In the genomic region with DNA sequence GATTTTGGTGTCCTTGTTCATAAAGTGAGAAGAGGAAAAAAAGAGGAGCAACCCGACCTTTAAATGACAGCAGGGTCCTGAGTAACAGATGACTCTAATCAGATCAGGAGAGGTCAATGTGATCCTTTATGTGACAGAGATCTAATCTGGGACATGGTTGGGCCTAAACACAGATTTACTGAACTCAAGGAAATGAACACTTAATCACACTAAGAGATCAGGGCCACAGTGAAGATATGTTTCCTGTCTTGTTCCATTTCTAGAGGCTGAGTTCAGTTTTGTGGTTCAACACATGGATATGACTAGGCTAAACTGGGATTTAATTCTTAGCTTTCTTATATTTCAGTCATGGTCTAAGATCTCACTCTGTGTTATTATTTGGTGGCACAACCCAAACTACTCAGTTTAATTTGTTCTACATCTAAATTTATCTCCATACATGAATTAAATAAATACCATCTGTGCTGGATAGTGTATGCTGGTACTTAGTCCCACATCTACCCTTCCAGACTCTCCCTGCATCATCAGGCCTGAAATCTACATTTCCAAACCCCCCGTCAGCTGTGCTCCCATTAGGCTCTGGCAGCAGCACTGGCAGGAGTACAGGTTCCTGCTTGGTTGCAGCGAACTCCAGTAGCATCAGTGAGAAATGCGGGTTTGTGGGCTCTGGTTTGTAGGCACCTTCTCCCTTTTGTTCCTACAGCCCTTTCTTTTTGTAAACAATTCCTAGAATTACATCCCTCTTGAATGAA, we compare ENCODE assay signal across 1 cellular context.
TF ChIP-seq lines count a peak whose summit lies in the region.

No MANE protein-coding gene starts in this region.

TF ChIP-seq in WTC11, 78 proteins besides CTCF, POLR2A, EP300 and RAD21 (continued from another document):
- TF ChIP-seq, protein P1, sequence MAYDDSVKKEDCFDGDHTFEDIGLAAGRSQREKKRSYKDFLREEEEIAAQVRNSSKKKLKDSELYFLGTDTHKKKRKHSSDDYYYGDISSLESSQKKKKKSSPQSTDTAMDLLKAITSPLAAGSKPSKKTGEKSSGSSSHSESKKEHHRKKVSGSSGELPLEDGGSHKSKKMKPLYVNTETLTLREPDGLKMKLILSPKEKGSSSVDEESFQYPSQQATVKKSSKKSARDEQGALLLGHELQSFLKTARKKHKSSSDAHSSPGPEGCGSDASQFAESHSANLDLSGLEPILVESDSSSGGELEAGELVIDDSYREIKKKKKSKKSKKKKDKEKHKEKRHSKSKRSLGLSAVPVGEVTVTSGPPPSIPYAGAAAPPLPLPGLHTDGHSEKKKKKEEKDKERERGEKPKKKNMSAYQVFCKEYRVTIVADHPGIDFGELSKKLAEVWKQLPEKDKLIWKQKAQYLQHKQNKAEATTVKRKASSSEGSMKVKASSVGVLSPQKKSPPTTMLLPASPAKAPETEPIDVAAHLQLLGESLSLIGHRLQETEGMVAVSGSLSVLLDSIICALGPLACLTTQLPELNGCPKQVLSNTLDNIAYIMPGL (CRISPR knock-in tag; IDR thresholded peaks at IDR 0.05), result no peak
- TF ChIP-seq, protein P2, sequence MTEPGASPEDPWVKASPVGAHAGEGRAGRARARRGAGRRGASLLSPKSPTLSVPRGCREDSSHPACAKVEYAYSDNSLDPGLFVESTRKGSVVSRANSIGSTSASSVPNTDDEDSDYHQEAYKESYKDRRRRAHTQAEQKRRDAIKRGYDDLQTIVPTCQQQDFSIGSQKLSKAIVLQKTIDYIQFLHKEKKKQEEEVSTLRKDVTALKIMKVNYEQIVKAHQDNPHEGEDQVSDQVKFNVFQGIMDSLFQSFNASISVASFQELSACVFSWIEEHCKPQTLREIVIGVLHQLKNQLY (CRISPR knock-in tag; IDR thresholded peaks at IDR 0.05), result no peak
- no peak for TF ChIP-seq SP1 (CRISPR knock-in tag; conservative IDR thresholded peaks at IDR 0.05)
- TF ChIP-seq GABPB1 (CRISPR knock-in tag; IDR thresholded peaks at IDR 0.05), result no peak
- TF ChIP-seq NR1H2 (CRISPR knock-in tag; IDR thresholded peaks at IDR 0.05), result no peak
- TF ChIP-seq, protein P3, sequence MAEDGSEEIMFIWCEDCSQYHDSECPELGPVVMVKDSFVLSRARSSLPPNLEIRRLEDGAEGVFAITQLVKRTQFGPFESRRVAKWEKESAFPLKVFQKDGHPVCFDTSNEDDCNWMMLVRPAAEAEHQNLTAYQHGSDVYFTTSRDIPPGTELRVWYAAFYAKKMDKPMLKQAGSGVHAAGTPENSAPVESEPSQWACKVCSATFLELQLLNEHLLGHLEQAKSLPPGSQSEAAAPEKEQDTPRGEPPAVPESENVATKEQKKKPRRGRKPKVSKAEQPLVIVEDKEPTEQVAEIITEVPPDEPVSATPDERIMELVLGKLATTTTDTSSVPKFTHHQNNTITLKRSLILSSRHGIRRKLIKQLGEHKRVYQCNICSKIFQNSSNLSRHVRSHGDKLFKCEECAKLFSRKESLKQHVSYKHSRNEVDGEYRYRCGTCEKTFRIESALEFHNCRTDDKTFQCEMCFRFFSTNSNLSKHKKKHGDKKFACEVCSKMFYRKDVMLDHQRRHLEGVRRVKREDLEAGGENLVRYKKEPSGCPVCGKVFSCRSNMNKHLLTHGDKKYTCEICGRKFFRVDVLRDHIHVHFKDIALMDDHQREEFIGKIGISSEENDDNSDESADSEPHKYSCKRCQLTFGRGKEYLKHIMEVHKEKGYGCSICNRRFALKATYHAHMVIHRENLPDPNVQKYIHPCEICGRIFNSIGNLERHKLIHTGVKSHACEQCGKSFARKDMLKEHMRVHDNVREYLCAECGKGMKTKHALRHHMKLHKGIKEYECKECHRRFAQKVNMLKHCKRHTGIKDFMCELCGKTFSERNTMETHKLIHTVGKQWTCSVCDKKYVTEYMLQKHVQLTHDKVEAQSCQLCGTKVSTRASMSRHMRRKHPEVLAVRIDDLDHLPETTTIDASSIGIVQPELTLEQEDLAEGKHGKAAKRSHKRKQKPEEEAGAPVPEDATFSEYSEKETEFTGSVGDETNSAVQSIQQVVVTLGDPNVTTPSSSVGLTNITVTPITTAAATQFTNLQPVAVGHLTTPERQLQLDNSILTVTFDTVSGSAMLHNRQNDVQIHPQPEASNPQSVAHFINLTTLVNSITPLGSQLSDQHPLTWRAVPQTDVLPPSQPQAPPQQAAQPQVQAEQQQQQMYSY (CRISPR knock-in tag; IDR thresholded peaks at IDR 0.05), result no peak
- TF ChIP-seq JUN (CRISPR knock-in tag; IDR thresholded peaks at IDR 0.05), result no peak
- no peak for TF ChIP-seq ATF1 (CRISPR knock-in tag; IDR thresholded peaks at IDR 0.05)
